Comparison of ENCODE assay signal across 8 cellular contexts in the genomic region with DNA sequence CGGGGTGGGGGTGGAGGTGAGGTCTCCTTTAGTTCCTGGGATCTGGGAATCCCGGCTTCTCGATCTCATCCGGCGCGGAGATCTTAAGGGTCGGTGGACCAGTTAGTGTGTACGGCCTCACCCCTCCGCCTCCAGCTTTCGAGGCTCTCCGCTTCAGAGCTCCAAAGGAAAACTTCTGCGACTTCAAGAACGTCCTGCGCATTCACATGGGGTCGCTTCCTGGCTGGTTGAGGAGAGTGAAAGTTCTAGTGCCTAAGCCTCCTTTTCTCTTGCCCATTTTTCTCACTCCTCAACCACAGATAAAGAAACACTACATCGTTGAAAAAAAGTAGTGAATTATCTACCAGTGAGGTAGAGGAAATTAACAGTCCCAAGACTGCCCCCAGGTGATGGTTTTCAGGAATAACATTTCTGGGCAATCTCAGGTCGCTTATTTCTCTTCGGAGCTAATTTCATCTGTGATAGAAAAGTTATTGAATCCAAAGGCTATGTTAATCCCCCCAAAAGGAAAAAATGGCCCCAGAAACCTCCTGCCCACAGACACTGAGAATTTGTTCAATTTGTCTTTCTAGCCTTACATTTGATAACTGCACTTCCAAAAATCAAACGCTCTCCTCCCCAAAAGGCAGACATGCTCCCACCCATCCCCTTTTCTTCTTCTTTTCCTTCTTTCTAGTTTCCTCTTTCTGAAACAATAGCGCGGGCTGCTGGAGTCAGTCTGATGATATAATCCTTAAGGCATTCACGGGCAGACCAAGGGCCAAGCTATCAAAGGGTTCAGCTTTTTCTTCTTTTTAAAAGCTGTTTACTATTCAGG. TPM values are rescaled to one million over a fixed set of nuclear protein-coding genes. Genes with fewer than 3 reads are reported as not detected.
A peak's percentile ranks its signal among the peaks of the same experiment; 100 is the strongest.
DNase-seq lines count a peak whose midpoint lies in the region; ATAC-seq and TF ChIP-seq lines count a peak whose summit lies in the region.

No MANE protein-coding gene starts in this region.

- 4 to 7% (median 5%) methylated on average over 14 to 22 of the region's 22 CpGs for WGBS in stomach, 5 donors

- H3K27ac ChIP-seq in OCI-LY3 (ENCODE audit: low read length) = no peak overlapping the region
- no peak overlapping the region for H3K27ac ChIP-seq in stomach

- H2AFZ ChIP-seq in OCI-LY3 (ENCODE audit: low read depth, low read length) = no peak overlapping the region

- H3K4me1 ChIP-seq in OCI-LY3 (ENCODE audit: low read length) (no peaks in the 10 kb centered on the region), stomach (peaks cover 26 to 35% (median 29%) of the 10 kb centered on the region in 4 donors)

- CTCF ChIA-PET in AG04449 (lab: Yijun Ruan, JAX) = interaction anchor here (0.7 to 1.9 kb wide), 27 partner anchors 8 to 864 kb away, joined by 3 to 13 read pairs (median 3); no protein-coding TSS in a partner anchor

- no peak for TF ChIP-seq EP300 in stomach (IDR thresholded peaks at IDR 0.05)

- intact Hi-C loops in stomach (cut with DNase I; ENCODE audit: low total_unique reads) = no loop called here

- DNase-seq in AG04449 (ENCODE audit: low read depth, low spot score) (no peak), cerebellum (ENCODE audit: low spot score) (peak; percentile 30), left lobe of liver (ENCODE audit: low spot score) (no peak), stomach (no peak)
- no peak for DNase-seq in stimulated activated CD4-positive, alpha-beta T cell treated with anti-CD3 and anti-CD28 coated beads, Interleukin-12 subunit alpha, Interleukin-12 subunit beta, amount 100 ng/mL, for 4 hours

- ATAC-seq in HG03460 (IDR thresholded peaks at IDR 0.05; ENCODE audit: unreplicated experiment) (peak; percentile 66), left lobe of liver (peak; percentile 91)

- TF ChIP-seq CTCF in AG04449 (IDR thresholded peaks at IDR 0.05; ENCODE audit: insufficient read depth, low read length, missing control alignments) (peak; percentile 27), GM12873 (IDR thresholded peaks at IDR 0.05; ENCODE audit: insufficient read depth, low read depth, low read length, missing control alignments) (peak; percentile 50), OCI-LY3 (IDR thresholded peaks at IDR 0.05; ENCODE audit: low read depth, low read length) (peak; percentile 54), stomach (IDR thresholded peaks at IDR 0.05) (peak in 5 of 7 experiments; percentile 29 to 60 (median 39))

- H3K4me2 ChIP-seq in OCI-LY3 (ENCODE audit: low read length) = no peak overlapping the region

- no peaks in the 10 kb centered on the region for H3K79me2 ChIP-seq in OCI-LY3 (ENCODE audit: low read length)

- no peaks in the 10 kb centered on the region for H3K36me3 ChIP-seq in OCI-LY3 (replicated peaks; ENCODE audit: low read depth, low read length)
- no peaks in the 10 kb centered on the region for H3K36me3 ChIP-seq in stomach

- H3K9ac ChIP-seq in OCI-LY3 (ENCODE audit: low read length) = no peak overlapping the region

- H3K27me3 ChIP-seq in OCI-LY3 (ENCODE audit: low read depth, low read length) = no peaks in the 10 kb centered on the region
- peaks cover 31 to 73% (median 49%) of the 10 kb centered on the region in 3 donors for H3K27me3 ChIP-seq in stomach

- TF ChIP-seq POLR2A in stomach (IDR thresholded peaks at IDR 0.05) = no peak

- H4K20me1 ChIP-seq in OCI-LY3 (ENCODE audit: insufficient read depth, low read length) = no peaks in the 10 kb centered on the region

- POLR2A ChIA-PET in AG04449 (lab: Yijun Ruan, JAX) = interaction anchor here (1.2 to 1.4 kb wide), 2 partner anchors 19 to 132 kb away, joined by 3 to 7 read pairs; a partner anchor contains a TSS

- H3K4me3 ChIP-seq in AG04449 (ENCODE audit: low read depth, low read length) (peak overlapping the region; percentile 45), OCI-LY3 (ENCODE audit: low read length) (no peak overlapping the region), stomach (peak overlapping the region; percentile 26 to 45 (median 32))

- H3K9me3 ChIP-seq in OCI-LY3 (ENCODE audit: insufficient read depth, low read length) = no peaks in the 10 kb centered on the region
- H3K9me3 ChIP-seq in stomach = peaks cover 0 to 17% (median 3%) of the 10 kb centered on the region in 4 donors

RNA-seq across cellular contexts. Expression of a gene that starts 20.5 kb away (rescaled TPM):
- total RNA-seq in cerebellum = 2.8 TPM
- total RNA-seq in left lobe of liver = 15.0 TPM
- under 1 TPM in 1 of 5 donors, not detected in 4; 0.37 TPM for total RNA-seq in stomach
- under 1 TPM in 1 of 3 donors, not detected in 2; 0.05 TPM for polyA plus RNA-seq in stomach
